In genomic region chr19:15251749-15252397, GRCh38 we compare ENCODE assay signal across 1 cellular context.
A peak's percentile ranks its signal among the peaks of the same experiment; 100 is the strongest.
TF ChIP-seq lines count a peak whose summit lies in the region.

No MANE protein-coding gene starts in this region.

TF ChIP-seq in HEK293, 187 proteins besides CTCF, POLR2A, EP300 and RAD21 (continued from another document):
- TF ChIP-seq, protein P1, sequence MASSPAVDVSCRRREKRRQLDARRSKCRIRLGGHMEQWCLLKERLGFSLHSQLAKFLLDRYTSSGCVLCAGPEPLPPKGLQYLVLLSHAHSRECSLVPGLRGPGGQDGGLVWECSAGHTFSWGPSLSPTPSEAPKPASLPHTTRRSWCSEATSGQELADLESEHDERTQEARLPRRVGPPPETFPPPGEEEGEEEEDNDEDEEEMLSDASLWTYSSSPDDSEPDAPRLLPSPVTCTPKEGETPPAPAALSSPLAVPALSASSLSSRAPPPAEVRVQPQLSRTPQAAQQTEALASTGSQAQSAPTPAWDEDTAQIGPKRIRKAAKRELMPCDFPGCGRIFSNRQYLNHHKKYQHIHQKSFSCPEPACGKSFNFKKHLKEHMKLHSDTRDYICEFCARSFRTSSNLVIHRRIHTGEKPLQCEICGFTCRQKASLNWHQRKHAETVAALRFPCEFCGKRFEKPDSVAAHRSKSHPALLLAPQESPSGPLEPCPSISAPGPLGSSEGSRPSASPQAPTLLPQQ (tag by site-specific recombination; IDR thresholded peaks at IDR 0.05): no peak
- TF ChIP-seq ZNF791 (tag by site-specific recombination; IDR thresholded peaks at IDR 0.05): no peak
- TF ChIP-seq, protein P2, sequence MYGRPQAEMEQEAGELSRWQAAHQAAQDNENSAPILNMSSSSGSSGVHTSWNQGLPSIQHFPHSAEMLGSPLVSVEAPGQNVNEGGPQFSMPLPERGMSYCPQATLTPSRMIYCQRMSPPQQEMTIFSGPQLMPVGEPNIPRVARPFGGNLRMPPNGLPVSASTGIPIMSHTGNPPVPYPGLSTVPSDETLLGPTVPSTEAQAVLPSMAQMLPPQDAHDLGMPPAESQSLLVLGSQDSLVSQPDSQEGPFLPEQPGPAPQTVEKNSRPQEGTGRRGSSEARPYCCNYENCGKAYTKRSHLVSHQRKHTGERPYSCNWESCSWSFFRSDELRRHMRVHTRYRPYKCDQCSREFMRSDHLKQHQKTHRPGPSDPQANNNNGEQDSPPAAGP (tag by site-specific recombination; IDR thresholded peaks at IDR 0.05): peak; percentile 73
- TF ChIP-seq ZNF664 (tag by site-specific recombination; IDR thresholded peaks at IDR 0.05): no peak
- no peak for TF ChIP-seq ZNF37A (tag by site-specific recombination; IDR thresholded peaks at IDR 0.05)
- TF ChIP-seq, protein P3, sequence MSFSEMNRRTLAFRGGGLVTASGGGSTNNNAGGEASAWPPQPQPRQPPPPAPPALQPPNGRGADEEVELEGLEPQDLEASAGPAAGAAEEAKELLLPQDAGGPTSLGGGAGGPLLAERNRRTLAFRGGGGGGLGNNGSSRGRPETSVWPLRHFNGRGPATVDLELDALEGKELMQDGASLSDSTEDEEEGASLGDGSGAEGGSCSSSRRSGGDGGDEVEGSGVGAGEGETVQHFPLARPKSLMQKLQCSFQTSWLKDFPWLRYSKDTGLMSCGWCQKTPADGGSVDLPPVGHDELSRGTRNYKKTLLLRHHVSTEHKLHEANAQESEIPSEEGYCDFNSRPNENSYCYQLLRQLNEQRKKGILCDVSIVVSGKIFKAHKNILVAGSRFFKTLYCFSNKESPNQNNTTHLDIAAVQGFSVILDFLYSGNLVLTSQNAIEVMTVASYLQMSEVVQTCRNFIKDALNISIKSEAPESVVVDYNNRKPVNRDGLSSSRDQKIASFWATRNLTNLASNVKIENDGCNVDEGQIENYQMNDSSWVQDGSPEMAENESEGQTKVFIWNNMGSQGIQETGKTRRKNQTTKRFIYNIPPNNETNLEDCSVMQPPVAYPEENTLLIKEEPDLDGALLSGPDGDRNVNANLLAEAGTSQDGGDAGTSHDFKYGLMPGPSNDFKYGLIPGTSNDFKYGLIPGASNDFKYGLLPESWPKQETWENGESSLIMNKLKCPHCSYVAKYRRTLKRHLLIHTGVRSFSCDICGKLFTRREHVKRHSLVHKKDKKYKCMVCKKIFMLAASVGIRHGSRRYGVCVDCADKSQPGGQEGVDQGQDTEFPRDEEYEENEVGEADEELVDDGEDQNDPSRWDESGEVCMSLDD (tag by site-specific recombination; IDR thresholded peaks at IDR 0.05): no peak
- TF ChIP-seq ZNF473 (tag by site-specific recombination; IDR thresholded peaks at IDR 0.05): no peak
- TF ChIP-seq KLF9 (tag by site-specific recombination; IDR thresholded peaks at IDR 0.05; ENCODE audit: low read depth): peak; percentile 19; the same call in 1 of the 2 replicates
- TF ChIP-seq BCL11B (tag by site-specific recombination; IDR thresholded peaks at IDR 0.05; ENCODE audit: low read depth): no peak
- no peak for TF ChIP-seq ZXDB (tag by site-specific recombination; IDR thresholded peaks at IDR 0.05)
- no peak for TF ChIP-seq ZNF140 (tag by site-specific recombination; IDR thresholded peaks at IDR 0.05)
- TF ChIP-seq ZNF549 (tag by site-specific recombination; IDR thresholded peaks at IDR 0.05): no peak
- no peak for TF ChIP-seq PRDM1 (tag by site-specific recombination; IDR thresholded peaks at IDR 0.05)
- TF ChIP-seq ZNF596 (tag by site-specific recombination; IDR thresholded peaks at IDR 0.05): no peak
- TF ChIP-seq ZFP41 (tag by site-specific recombination; IDR thresholded peaks at IDR 0.05; ENCODE audit: borderline replicate concordance): no peak
- TF ChIP-seq RBAK (tag by site-specific recombination; IDR thresholded peaks at IDR 0.05): no peak
